8 cellular contexts compared by ENCODE assay signal in genomic region chr22:22061085-22062077, GRCh38.
A peak's percentile ranks its signal among the peaks of the same experiment; 100 is the strongest.
DNase-seq lines count a peak whose midpoint lies in the region; ATAC-seq, FAIRE-seq and TF ChIP-seq lines count a peak whose summit lies in the region.

No MANE protein-coding gene starts in this region.

- peak overlapping the region; percentile 6 for H3K27ac Mint-ChIP-seq in activated B cell treated with CpG ODN at 0.5 μM for 24 hours

- DNase-seq in NCI-H526 (lab: John Stamatoyannopoulos, UW) (peak; percentile 5 to 25), NCI-H526 treated with DMSO at 0.1 percent for 48 hours (lab: John Stamatoyannopoulos, UW) (no peak), activated B cell treated with CpG ODN at 0.5 μM for 24 hours (no peak), left colon (no peak), urothelium cell line (ENCODE audit: low spot score) (no peak), GM12891 (ENCODE audit: insufficient read length, low spot score) (no peak)
- no peak for DNase-seq in stimulated activated naive CD4-positive, alpha-beta T cell treated with Interleukin-2 at 50 U/mL for 16 hours (lab: John Stamatoyannopoulos, UW)

- H3K36me3 Mint-ChIP-seq in activated B cell treated with CpG ODN at 0.5 μM for 24 hours (ENCODE audit: low read depth) = no peaks in the 10 kb centered on the region

- peak; percentile 17 for FAIRE-seq in urothelium cell line (lab: Jason Lieb, UNC)
- FAIRE-seq in GM12891 (lab: Jason Lieb, UNC) = no peak

- TF ChIP-seq CTCF in activated B cell treated with CpG ODN at 0.5 μM for 24 hours (IDR thresholded peaks at IDR 0.05) = no peak

- POLR2A ChIA-PET in activated B cell treated with CpG ODN at 0.5 μM for 24 hours (lab: Charles Lee) = interaction anchor here (0.6 to 2.8 kb wide), 7 partner anchors 19 to 107 kb away, joined by 3 to 16 read pairs (median 4); no protein-coding TSS in a partner anchor

- no peak for ATAC-seq in activated B cell treated with CpG ODN at 0.5 μM for 24 hours (ENCODE audit: low read depth)
- ATAC-seq in left colon = peak; percentile 28
- ATAC-seq in GM21360 (IDR thresholded peaks at IDR 0.05; ENCODE audit: unreplicated experiment) = no peak

- intact Hi-C loops in activated B cell treated with CpG ODN at 0.5 μM for 24 hours (cut with micrococcal nuclease) (loop anchor here (2.0 to 5.0 kb wide), 4 partner anchors 19 to 135 kb away; no protein-coding TSS in a partner anchor), left colon (cut with DNase I, micrococcal nuclease) (no loop called here)

- no peaks in the 10 kb centered on the region for H3K27me3 Mint-ChIP-seq in activated B cell treated with CpG ODN at 0.5 μM for 24 hours

- H3K9me3 Mint-ChIP-seq in activated B cell treated with CpG ODN at 0.5 μM for 24 hours = no peaks in the 10 kb centered on the region

- no peak overlapping the region for H3K4me3 Mint-ChIP-seq in activated B cell treated with CpG ODN at 0.5 μM for 24 hours

- no peak for TF ChIP-seq POLR2A in GM12891 (IDR thresholded peaks at IDR 0.05; ENCODE audit: low read depth, low read length)

- peaks cover 38% of the 10 kb centered on the region for H3K4me1 Mint-ChIP-seq in activated B cell treated with CpG ODN at 0.5 μM for 24 hours

- CTCF ChIA-PET in activated B cell treated with CpG ODN at 0.5 μM for 24 hours (lab: Charles Lee) = interaction anchor here (0.6 to 5.1 kb wide), 22 partner anchors 8 to 648 kb away, joined by 3 to 60 read pairs (median 6); partner anchors contain the start of gene TOP3B

TF ChIP-seq in GM12891, 5 proteins besides CTCF, POLR2A, EP300 and RAD21:
- no peak for TF ChIP-seq SPI1 (IDR thresholded peaks at IDR 0.05; ENCODE audit: low read depth, low read length)

Comparison
In these comparisons a context has a peak if more than half of its experiments do, and no peak if none do; other contexts are left out.
1. DNase-seq: peak in NCI-H526 (2 of 2); none in NCI-H526 treated with DMSO at 0.1 percent for 48 hours (single experiment), activated B cell treated with CpG ODN at 0.5 μM for 24 hours (single experiment), left colon (0 of 2), urothelium cell line (single experiment), stimulated activated naive CD4-positive, alpha-beta T cell treated with Interleukin-2 at 50 U/mL for 16 hours (single experiment) and GM12891 (single experiment).